ENCODE assay signal across 10 cellular contexts in genomic region chr17:12928736-12929135, GRCh38.
DNase-seq lines count a peak whose midpoint lies in the region; ATAC-seq and TF ChIP-seq lines count a peak whose summit lies in the region.
"Had no signal": no experiment of that assay in that cellular context is flagged by ENCODE, and none has a peak within 500 bp of the region (broad histone marks: within the 10 kb centered on the region; RNA-seq: fewer than 3 reads in every experiment).

No MANE protein-coding gene starts in this region.

- no peak for ATAC-seq in GM18870 (IDR thresholded peaks at IDR 0.05; ENCODE audit: unreplicated experiment)
- ATAC-seq in GM18858 (IDR thresholded peaks at IDR 0.05; ENCODE audit: unreplicated experiment): no peak

- no peak overlapping the region for H3K4me3 ChIP-seq in BE2C (ENCODE audit: low read depth, low read length)
- no peak overlapping the region for H3K4me3 ChIP-seq in H7 (ENCODE audit: insufficient read depth, low read depth, low read length)

- no peaks in the 10 kb centered on the region for H3K4me1 ChIP-seq in BE2C

- no peaks in the 10 kb centered on the region for H3K9me3 ChIP-seq in BE2C

- 0 out of 2 replicates have a peak, but pooled peaks have one; percentile 21 for TF ChIP-seq CTCF in BE2C (IDR thresholded peaks at IDR 0.05; ENCODE audit: low read depth, low read length)

- H3K36me3 ChIP-seq in BE2C (no peaks in the 10 kb centered on the region), H7 (replicated peaks; ENCODE audit: control insufficient read depth, insufficient read depth, low read length) (no peaks in the 10 kb centered on the region; the same call in none of the 2 replicates)

- DNase-seq in BE2C (no peak), H7 (peak; percentile 40), SHP77 treated with DMSO at 0.1 percent for 48 hours (lab: John Stamatoyannopoulos, UW) (peak; percentile 17), iPS-NIHi7 (ENCODE audit: extremely low spot score) (peak; percentile 36), NCI-H128 (lab: John Stamatoyannopoulos, UW; ENCODE audit: unreplicated experiment) (no peak)
- no peak for DNase-seq in effector CD8-positive, alpha-beta T cell (lab: John Stamatoyannopoulos, UW)
- DNase-seq: activated CD4-positive, alpha-beta T cell treated with anti-CD3 and anti-CD28 coated beads for 1 hour; KBM-7 had no signal

- H3K27me3 ChIP-seq in BE2C (no peaks in the 10 kb centered on the region), H7 (ENCODE audit: control insufficient read depth, insufficient read depth, low read length) (no peaks in the 10 kb centered on the region)

Comparison
In these comparisons a context has a peak if more than half of its experiments do, and no peak if none do; other contexts are left out.
1. DNase-seq: peak in H7 (single experiment), SHP77 treated with DMSO at 0.1 percent for 48 hours (single experiment) and iPS-NIHi7 (single experiment); none in BE2C (single experiment), effector CD8-positive, alpha-beta T cell (single experiment) and NCI-H128 (single experiment).